In genomic region chr18:13620206-13620672, GRCh38 we compare ENCODE assay signal across 26 cellular contexts.
DNase-seq lines count a peak whose midpoint lies in the region; ATAC-seq, FAIRE-seq and TF ChIP-seq lines count a peak whose summit lies in the region.
"Had no signal": no experiment of that assay in that cellular context is flagged by ENCODE, and none has a peak within 500 bp of the region (broad histone marks: within the 10 kb centered on the region; RNA-seq: fewer than 3 reads in every experiment).

No MANE protein-coding gene starts in this region.

- H3K27ac ChIP-seq in astrocyte (ENCODE audit: low read depth, low read length) (no peak overlapping the region), temporal lobe (ENCODE audit: low read depth, low read length) (peak overlapping the region; percentile 76)
- H3K27ac ChIP-seq: A549, foreskin keratinocyte, upper lobe of left lung had no signal

- no peaks in the 10 kb centered on the region for H3K4me1 ChIP-seq in astrocyte (ENCODE audit: insufficient read depth, low read length)
- H3K4me1 ChIP-seq: A549, foreskin keratinocyte had no signal

- peaks cover 5% of the 10 kb centered on the region for H3K36me3 Mint-ChIP-seq in activated CD8-positive, alpha-beta memory T cell treated with anti-CD3 and anti-CD28 coated beads, Interleukin-2, amount 10 ng/mL, durations not matched to agents 7 days and 5 days
- H3K36me3 Mint-ChIP-seq in astrocyte (ENCODE audit: low read depth, unreplicated experiment) = peaks cover 10% of the 10 kb centered on the region
- no peaks in the 10 kb centered on the region for H3K36me3 Mint-ChIP-seq in naive B cell
- H3K36me3 Mint-ChIP-seq: activated naive CD4-positive, alpha-beta T cell treated with anti-CD3 and anti-CD28 coated beads, Interleukin-2, amount 10 ng/mL, durations not matched to agents 7 days and 5 days had no signal

- no peaks in the 10 kb centered on the region for H3K79me2 ChIP-seq in astrocyte (ENCODE audit: insufficient read depth, low read length)

- no peak for ATAC-seq in activated CD8-positive, alpha-beta memory T cell treated with anti-CD3 and anti-CD28 coated beads, Interleukin-2, amount 10 ng/mL, durations not matched to agents 7 days and 5 days
- ATAC-seq in naive B cell (ENCODE audit: low read depth in 2 of 2) (no peak), GM18517 (IDR thresholded peaks at IDR 0.05; ENCODE audit: unreplicated experiment) (no peak)
- ATAC-seq: A549; activated T-cell treated with anti-CD3 and anti-CD28 coated beads, Interleukin-2, amount 50 U/mL, for 4 hours; foreskin keratinocyte; stimulated activated naive CD8-positive, alpha-beta T cell treated with anti-CD3 and anti-CD28 coated beads, Interleukin-15, Interleukin-2, amounts not matched to agents 100 U/mL and 50 U/mL, for 24 hours had no signal

- H3K4me3 Mint-ChIP-seq in activated CD8-positive, alpha-beta memory T cell treated with anti-CD3 and anti-CD28 coated beads, Interleukin-2, amount 10 ng/mL, durations not matched to agents 7 days and 5 days = no peak overlapping the region
- no peak overlapping the region for H3K4me3 Mint-ChIP-seq in astrocyte (ENCODE audit: unreplicated experiment)
- H3K4me3 Mint-ChIP-seq in naive B cell = no peak overlapping the region
- H3K4me3 Mint-ChIP-seq: activated CD4-positive, alpha-beta memory T cell treated with anti-CD3 and anti-CD28 coated beads, Interleukin-2, amount 10 ng/mL, durations not matched to agents 7 days and 5 days; activated naive CD4-positive, alpha-beta T cell treated with anti-CD3 and anti-CD28 coated beads, Interleukin-2, amount 10 ng/mL, durations not matched to agents 7 days and 5 days; activated T-cell treated with anti-CD3 and anti-CD28 coated beads, Interleukin-2, amount 50 U/mL, for 4 hours; H9; T-helper 1 cell treated with Interleukin-12 subunit alpha and Interleukin-12 subunit beta and Interleukin-4 antibody, amounts not matched to agents 30 μg/mL and 1 μg/mL, for 36 hours had no signal

- no peak overlapping the region for H2AFZ ChIP-seq in astrocyte (ENCODE audit: low read depth, low read length)

- peak; percentile 28 for DNase-seq in activated CD8-positive, alpha-beta memory T cell treated with anti-CD3 and anti-CD28 coated beads, Interleukin-2, amount 10 ng/mL, durations not matched to agents 7 days and 5 days
- DNase-seq in activated CD8-positive, alpha-beta memory T cell treated with anti-CD3 and anti-CD28 coated beads, Interleukin-2, amount 50 U/mL, for 4 hours = no peak
- DNase-seq in astrocyte (ENCODE audit: low read depth) = no peak
- DNase-seq in naive B cell = no peak
- no peak for DNase-seq in GM10248 (ENCODE audit: extremely low spot score)
- no peak for DNase-seq in iPS-NIHi11 (ENCODE audit: low spot score)
- DNase-seq: activated CD4-positive, alpha-beta memory T cell treated with anti-CD3 and anti-CD28 coated beads, Interleukin-2, amount 10 ng/mL, durations not matched to agents 7 days and 5 days; activated naive CD4-positive, alpha-beta T cell treated with anti-CD3 and anti-CD28 coated beads, Interleukin-2, amount 10 ng/mL, durations not matched to agents 7 days and 5 days; activated T-cell treated with anti-CD3 and anti-CD28 coated beads, Interleukin-2, amount 50 U/mL, for 4 hours; aorta; effector CD4-positive, alpha-beta T cell; erythroblast; foreskin keratinocyte; H9; IMR-90; NCI-H1417 treated with DMSO at 0.1 percent for 48 hours; NCI-H510A treated with DMSO at 0.1 percent for 48 hours; stimulated activated CD4-positive, alpha-beta T cell treated with anti-CD3 and anti-CD28 coated beads, Interleukin-4, amount 100 ng/mL, for 1 hour; stimulated activated naive CD8-positive, alpha-beta T cell treated with anti-CD3 and anti-CD28 coated beads, Interleukin-15, Interleukin-2, amounts not matched to agents 100 U/mL and 50 U/mL, for 24 hours had no signal

- no peak overlapping the region for H3K9ac ChIP-seq in astrocyte (ENCODE audit: low read length)

- no peaks in the 10 kb centered on the region for H3K27me3 ChIP-seq in astrocyte (ENCODE audit: insufficient read depth, low read length)
- H3K27me3 ChIP-seq: upper lobe of left lung had no signal

- H3K9me3 Mint-ChIP-seq in activated CD8-positive, alpha-beta memory T cell treated with anti-CD3 and anti-CD28 coated beads, Interleukin-2, amount 10 ng/mL, durations not matched to agents 7 days and 5 days (ENCODE audit: low read depth) = no peaks in the 10 kb centered on the region
- H3K9me3 Mint-ChIP-seq in astrocyte (ENCODE audit: unreplicated experiment) = no peaks in the 10 kb centered on the region
- no peaks in the 10 kb centered on the region for H3K9me3 Mint-ChIP-seq in naive B cell
- H3K9me3 Mint-ChIP-seq: activated CD4-positive, alpha-beta memory T cell treated with anti-CD3 and anti-CD28 coated beads, Interleukin-2, amount 10 ng/mL, durations not matched to agents 7 days and 5 days; activated naive CD4-positive, alpha-beta T cell treated with anti-CD3 and anti-CD28 coated beads, Interleukin-2, amount 10 ng/mL, durations not matched to agents 7 days and 5 days; activated T-cell treated with anti-CD3 and anti-CD28 coated beads, Interleukin-2, amount 50 U/mL, for 4 hours; H9; T-helper 1 cell treated with Interleukin-12 subunit alpha and Interleukin-12 subunit beta and Interleukin-4 antibody, amounts not matched to agents 30 μg/mL and 1 μg/mL, for 36 hours had no signal

- TF ChIP-seq CTCF in astrocyte (IDR thresholded peaks at IDR 0.05; ENCODE audit: insufficient read depth, low read depth, low read length) = no peak
- no peak for TF ChIP-seq CTCF in GM10248 (IDR thresholded peaks at IDR 0.05; ENCODE audit: control extremely low read depth, extremely low read depth, low read depth, missing control alignments)

- no peaks in the 10 kb centered on the region for H3K36me3 ChIP-seq in astrocyte (ENCODE audit: insufficient read depth, low read length)
- H3K36me3 ChIP-seq: upper lobe of left lung had no signal

- peak overlapping the region; percentile 26 for H3K27ac Mint-ChIP-seq in activated CD8-positive, alpha-beta memory T cell treated with anti-CD3 and anti-CD28 coated beads, Interleukin-2, amount 10 ng/mL, durations not matched to agents 7 days and 5 days
- peak overlapping the region; percentile 11 for H3K27ac Mint-ChIP-seq in astrocyte (ENCODE audit: unreplicated experiment)
- peak overlapping the region in 4 of 6 donors; percentile 28 to 73 (median 64) for H3K27ac Mint-ChIP-seq in naive B cell
- H3K27ac Mint-ChIP-seq: activated CD4-positive, alpha-beta memory T cell treated with anti-CD3 and anti-CD28 coated beads, Interleukin-2, amount 10 ng/mL, durations not matched to agents 7 days and 5 days; activated naive CD4-positive, alpha-beta T cell treated with anti-CD3 and anti-CD28 coated beads, Interleukin-2, amount 10 ng/mL, durations not matched to agents 7 days and 5 days; H9; T-helper 1 cell treated with Interleukin-12 subunit alpha and Interleukin-12 subunit beta and Interleukin-4 antibody, amounts not matched to agents 30 μg/mL and 1 μg/mL, for 36 hours had no signal

- no peaks in the 10 kb centered on the region for H3K27me3 Mint-ChIP-seq in activated CD8-positive, alpha-beta memory T cell treated with anti-CD3 and anti-CD28 coated beads, Interleukin-2, amount 10 ng/mL, durations not matched to agents 7 days and 5 days
- peaks cover 24% of the 10 kb centered on the region for H3K27me3 Mint-ChIP-seq in astrocyte (ENCODE audit: low read depth, unreplicated experiment)
- H3K27me3 Mint-ChIP-seq in naive B cell = no peaks in the 10 kb centered on the region
- H3K27me3 Mint-ChIP-seq: activated CD4-positive, alpha-beta memory T cell treated with anti-CD3 and anti-CD28 coated beads, Interleukin-2, amount 10 ng/mL, durations not matched to agents 7 days and 5 days; activated naive CD4-positive, alpha-beta T cell treated with anti-CD3 and anti-CD28 coated beads, Interleukin-2, amount 10 ng/mL, durations not matched to agents 7 days and 5 days had no signal

- H4K20me1 ChIP-seq in astrocyte (ENCODE audit: insufficient read depth, low read length) = no peaks in the 10 kb centered on the region

- peaks cover 40% of the 10 kb centered on the region for H3K4me1 Mint-ChIP-seq in activated CD8-positive, alpha-beta memory T cell treated with anti-CD3 and anti-CD28 coated beads, Interleukin-2, amount 10 ng/mL, durations not matched to agents 7 days and 5 days
- H3K4me1 Mint-ChIP-seq in astrocyte (ENCODE audit: low read depth, unreplicated experiment) = peaks cover 24% of the 10 kb centered on the region
- peaks cover 23 to 41% (median 32%) of the 10 kb centered on the region in 3 donors for H3K4me1 Mint-ChIP-seq in naive B cell
- H3K4me1 Mint-ChIP-seq: H9 had no signal

- POLR2A ChIA-PET in GM10248 (lab: Yijun Ruan, JAX) = no interaction called here

- H3K4me3 ChIP-seq in astrocyte (ENCODE audit: insufficient read depth, low read depth, low read length) = no peak overlapping the region
- H3K4me3 ChIP-seq: A549, upper lobe of left lung had no signal

- no peak for FAIRE-seq in astrocyte (lab: Jason Lieb, UNC)
- FAIRE-seq: A549, D721Med, RCC 7860 had no signal

- H3K9me3 ChIP-seq in astrocyte (ENCODE audit: insufficient read depth, low read depth, low read length) = no peaks in the 10 kb centered on the region
- H3K9me3 ChIP-seq: A549, upper lobe of left lung had no signal

- CTCF ChIA-PET in activated CD8-positive, alpha-beta memory T cell treated with anti-CD3 and anti-CD28 coated beads, Interleukin-2, amount 10 ng/mL, durations not matched to agents 7 days and 5 days (lab: Charles Lee) = interaction anchor here (1.6 kb wide), 1 partner anchor 62 kb away, joined by 9 read pairs; no protein-coding TSS in a partner anchor
- CTCF ChIA-PET in GM10248 (lab: Yijun Ruan, JAX) = interaction anchor here (1.0 to 4.1 kb wide), 2 partner anchors 61 to 62 kb away, joined by 3 to 16 read pairs; no protein-coding TSS in a partner anchor

- H3K4me2 ChIP-seq in astrocyte (ENCODE audit: low read length) = no peak overlapping the region
- H3K4me2 ChIP-seq: A549 had no signal

Comparison
In these comparisons a context has a peak if more than half of its experiments do, and no peak if none do; other contexts are left out.
1. H3K27ac Mint-ChIP-seq: peak in every context shown above with its lines; median percentile 64 in naive B cell; 26 in activated CD8-positive, alpha-beta memory T cell treated with anti-CD3 and anti-CD28 coated beads, Interleukin-2, amount 10 ng/mL, durations not matched to agents 7 days and 5 days; 11 in astrocyte.